Comparison of ENCODE assay signal across 8 cellular contexts in the genomic region with DNA sequence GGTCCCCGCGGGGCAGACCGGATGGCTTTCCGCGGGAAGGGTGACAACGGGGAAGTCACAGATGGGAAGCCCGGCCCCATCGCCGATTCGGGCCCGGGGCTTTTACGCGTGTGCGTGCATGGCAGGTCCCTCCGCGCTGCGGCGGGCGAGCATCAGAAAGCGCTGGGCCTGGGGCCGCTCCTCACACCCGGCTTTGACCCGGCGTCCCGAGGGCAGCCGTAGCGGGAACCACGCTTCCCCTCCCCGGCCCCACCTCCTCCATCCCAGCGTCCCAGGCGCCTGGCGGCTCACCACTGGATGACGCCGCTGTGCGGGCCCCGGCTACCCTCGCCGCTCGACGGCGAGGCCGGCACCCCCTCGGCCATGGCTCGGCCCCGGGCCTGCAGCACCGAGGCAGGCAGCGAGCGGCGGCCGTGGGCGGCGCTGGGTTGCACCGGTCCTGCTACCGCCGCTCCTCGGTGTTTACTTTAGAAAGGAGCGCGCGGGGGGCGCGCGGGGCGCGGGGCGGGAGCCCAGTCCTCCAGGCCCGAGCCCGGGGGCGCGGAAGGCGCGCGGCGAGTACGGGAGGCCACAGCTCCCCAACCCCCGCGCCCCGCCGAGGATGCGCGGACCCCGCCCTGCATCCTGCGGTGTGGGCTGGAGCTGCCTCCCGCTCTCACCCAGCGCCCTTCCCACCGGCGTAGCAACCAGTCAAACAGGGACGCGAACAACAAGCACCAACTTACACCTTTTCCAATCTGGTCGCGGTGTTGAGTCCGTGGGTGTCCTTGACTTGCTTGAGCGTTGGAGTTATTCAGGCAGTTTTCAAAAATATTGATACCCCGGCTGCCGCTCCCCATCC. TPM values are rescaled to one million over a fixed set of nuclear protein-coding genes. Genes with fewer than 3 reads are reported as not detected.
DNase-seq lines count a peak whose midpoint lies in the region; ATAC-seq and TF ChIP-seq lines count a peak whose summit lies in the region.

No MANE protein-coding gene starts in this region.

- H4K20me1 ChIP-seq in neural progenitor cell (ENCODE audit: low read depth) = no peaks in the 10 kb centered on the region

- 1% methylated on average over 51 of the region's 94 CpGs; no CpG with 5 or more reads in 1 of the 2 donors for WGBS in transverse colon (ENCODE audit: low coverage in 1 of 2), 2 donors

- no peaks in the 10 kb centered on the region for H3K9me3 Mint-ChIP-seq in CD8-positive, alpha-beta memory T cell
- H3K9me3 Mint-ChIP-seq in neural progenitor cell = no peaks in the 10 kb centered on the region

- H3K27me3 ChIP-seq in CD8-positive, alpha-beta memory T cell (ENCODE audit: insufficient read depth, low read length, poor library complexity, severe bottlenecking) = no peaks in the 10 kb centered on the region
- peaks cover 37% of the 10 kb centered on the region for H3K27me3 ChIP-seq in neural progenitor cell
- H3K27me3 ChIP-seq in transverse colon = peaks cover 18% of the 10 kb centered on the region

- ATAC-seq in HG02588 (IDR thresholded peaks at IDR 0.05; ENCODE audit: unreplicated experiment) = no peak

- no peak for TF ChIP-seq EP300 in transverse colon (IDR thresholded peaks at IDR 0.05; ENCODE audit: low read depth)

- no peaks in the 10 kb centered on the region for H3K79me2 ChIP-seq in neural progenitor cell (ENCODE audit: low read depth)

- peak overlapping the region; percentile 89 for H2AFZ ChIP-seq in neural progenitor cell (replicated peaks)

- peaks cover 6% of the 10 kb centered on the region for H3K4me1 ChIP-seq in CD8-positive, alpha-beta memory T cell (ENCODE audit: insufficient read depth, low read length)
- peaks cover 16% of the 10 kb centered on the region for H3K4me1 ChIP-seq in neural progenitor cell
- H3K4me1 ChIP-seq in transverse colon = peaks cover 0 to 14% (median 12%) of the 10 kb centered on the region in 4 donors

- peak overlapping the region in 2 of 8 donors; percentile 61 to 64 for H3K27ac Mint-ChIP-seq in CD8-positive, alpha-beta memory T cell
- H3K27ac Mint-ChIP-seq in neural progenitor cell = no peak overlapping the region

- TF ChIP-seq POLR2A in transverse colon (IDR thresholded peaks at IDR 0.05) = no peak

- peaks cover 10 to 12% (median 11%) of the 10 kb centered on the region in 3 donors for H3K4me1 Mint-ChIP-seq in CD8-positive, alpha-beta memory T cell
- peaks cover 10% of the 10 kb centered on the region for H3K4me1 Mint-ChIP-seq in neural progenitor cell

- peak overlapping the region; percentile 81 to 94 (median 86) for H3K4me3 Mint-ChIP-seq in CD8-positive, alpha-beta memory T cell
- H3K4me3 Mint-ChIP-seq in neural progenitor cell = peak overlapping the region; percentile 83

- no peaks in the 10 kb centered on the region for H3K36me3 Mint-ChIP-seq in CD8-positive, alpha-beta memory T cell
- H3K36me3 Mint-ChIP-seq in neural progenitor cell = no peaks in the 10 kb centered on the region

- H3K27ac ChIP-seq in CD8-positive, alpha-beta memory T cell (ENCODE audit: low read depth, low read length) = no peak overlapping the region
- no peak overlapping the region for H3K27ac ChIP-seq in neural progenitor cell
- peak overlapping the region in 3 of 4 donors; percentile 30 to 38 (median 34) for H3K27ac ChIP-seq in transverse colon

- no peaks in the 10 kb centered on the region for H3K9me3 ChIP-seq in CD8-positive, alpha-beta memory T cell (ENCODE audit: low read length)
- H3K9me3 ChIP-seq in neural progenitor cell (ENCODE audit: low read depth) (no peaks in the 10 kb centered on the region), transverse colon (no peaks in the 10 kb centered on the region)

- POLR2A ChIA-PET in CD8-positive, alpha-beta memory T cell (lab: Charles Lee) = interaction anchor here (0.9 kb wide), 1 partner anchor 14 kb away, joined by 3 read pairs; no protein-coding TSS in a partner anchor

- intact Hi-C loops in transverse colon (cut with DNase I; ENCODE audit: low total_unique reads) = no loop called here

- peaks cover 14% of the 10 kb centered on the region for H3F3A ChIP-seq in neural progenitor cell (ENCODE audit: low read depth)

- TF ChIP-seq CTCF in neural progenitor cell (IDR thresholded peaks at IDR 0.05) (no peak), transverse colon (IDR thresholded peaks at IDR 0.05) (no peak)

- H3K27me3 Mint-ChIP-seq in CD8-positive, alpha-beta memory T cell = peaks cover 8 to 27% of the 10 kb centered on the region in 2 donors
- peaks cover 26% of the 10 kb centered on the region for H3K27me3 Mint-ChIP-seq in neural progenitor cell (ENCODE audit: insufficient read depth, low read depth)

- peak overlapping the region; percentile 74 for H3K4me2 ChIP-seq in neural progenitor cell

- H3K36me3 ChIP-seq in CD8-positive, alpha-beta memory T cell (ENCODE audit: insufficient read depth, low read length) = no peaks in the 10 kb centered on the region
- H3K36me3 ChIP-seq in neural progenitor cell (no peaks in the 10 kb centered on the region), transverse colon (no peaks in the 10 kb centered on the region)

- H3K4me3 ChIP-seq in CD8-positive, alpha-beta memory T cell (ENCODE audit: low read length) = peak overlapping the region; percentile 30
- H3K4me3 ChIP-seq in neural progenitor cell = peak overlapping the region; percentile 42
- peak overlapping the region; percentile 27 to 57 (median 46) for H3K4me3 ChIP-seq in transverse colon

- CTCF ChIA-PET in CD8-positive, alpha-beta memory T cell (lab: Charles Lee) = interaction anchor here (1.1 kb wide), 1 partner anchor 358 kb away, joined by 6 read pairs; no protein-coding TSS in a partner anchor

- no peak overlapping the region for H3K9ac ChIP-seq in neural progenitor cell

- DNase-seq in CD8-positive, alpha-beta memory T cell = peak in 1 of 5 donors; percentile 26
- DNase-seq in NCI-H1105 treated with DMSO at 0.1 percent for 48 hours (lab: John Stamatoyannopoulos, UW) = peak; percentile 28
- peak; percentile 15 for DNase-seq in activated T-helper 9 cell treated with anti-CD3 and anti-CD28 coated beads, Interleukin-2, amount 50 U/mL, for 16 hours (ENCODE audit: low read depth)
- peak; percentile 28 for DNase-seq in germinal center (ENCODE audit: low spot score)
- peak; percentile 74 for DNase-seq in neural progenitor cell (ENCODE audit: low spot score)
- peak; percentile 16 for DNase-seq in transverse colon
- DNase-seq in SW 1271 (lab: John Stamatoyannopoulos, UW) = no peak

- in situ Hi-C loops in transverse colon (cut with MboI; ENCODE audit: low pct_ligation_motif_present in 1 of 4, low pct_unique_long_range_greater_than_20kb in 1 of 4, low sequenced_read_pairs in 3 of 4) = no loop called here

RNA-seq across cellular contexts. Expression of a gene that starts 0.8 kb away (rescaled TPM):
- not detected for total RNA-seq in CD8-positive, alpha-beta memory T cell
- not detected for polyA plus RNA-seq in CD8-positive, alpha-beta memory T cell
- 0.12 and 0.37 TPM in 2 replicates for total RNA-seq in neural progenitor cell (ENCODE audit: low replicate concordance)
- not detected for total RNA-seq in transverse colon

Comparison
In these comparisons a context has a peak if more than half of its experiments do, and no peak if none do; other contexts are left out.
1. DNase-seq: peak in NCI-H1105 treated with DMSO at 0.1 percent for 48 hours (single experiment), activated T-helper 9 cell treated with anti-CD3 and anti-CD28 coated beads, Interleukin-2, amount 50 U/mL, for 16 hours (single experiment), germinal center (single experiment), neural progenitor cell (single experiment) and transverse colon (single experiment); none in SW 1271 (0 of 2).
2. H3K27ac ChIP-seq: peak in transverse colon (3 of 4); none in CD8-positive, alpha-beta memory T cell (single experiment) and neural progenitor cell (single experiment).
3. Peak in every context shown above with its lines, with median percentiles within 50 percentile points of each other: H3K4me3 ChIP-seq.